Comparison of ENCODE assay signal across 18 cellular contexts in genomic region chr6:20569000-20569610, GRCh38. TPM values are rescaled to one million over a fixed set of nuclear protein-coding genes. Genes with fewer than 3 reads are reported as not detected.
DNase-seq lines count a peak whose midpoint lies in the region; ATAC-seq, FAIRE-seq and TF ChIP-seq lines count a peak whose summit lies in the region.
"Had no signal": no experiment of that assay in that cellular context is flagged by ENCODE, and none has a peak within 500 bp of the region (broad histone marks: within the 10 kb centered on the region; RNA-seq: fewer than 3 reads in every experiment).

No MANE protein-coding gene starts in this region.

- H3K9me3 ChIP-seq in keratinocyte (ENCODE audit: control insufficient read depth, low read depth, low read length): no peaks in the 10 kb centered on the region
- H3K9me3 ChIP-seq: MG63 had no signal

- ATAC-seq in HG03039 (IDR thresholded peaks at IDR 0.05; ENCODE audit: unreplicated experiment) (no peak), HG02610 (IDR thresholded peaks at IDR 0.05; ENCODE audit: unreplicated experiment) (no peak), GM18517 (IDR thresholded peaks at IDR 0.05; ENCODE audit: unreplicated experiment) (no peak)
- ATAC-seq: effector memory CD8-positive, alpha-beta T cell; HCT116 had no signal

- no peaks in the 10 kb centered on the region for H3K79me2 ChIP-seq in keratinocyte (ENCODE audit: control insufficient read depth, insufficient read depth, low read length)
- H3K79me2 ChIP-seq: parathyroid adenoma had no signal

- H3K9ac ChIP-seq in keratinocyte (ENCODE audit: control insufficient read depth, extremely low read depth, insufficient read depth, low read length): no peak overlapping the region
- H3K9ac ChIP-seq: parathyroid adenoma had no signal

- H3K4me1 Mint-ChIP-seq in Calu3 (ENCODE audit: low read depth, unreplicated experiment): peaks cover 23% of the 10 kb centered on the region

- H4K20me1 ChIP-seq in keratinocyte (ENCODE audit: control insufficient read depth, extremely low read depth, insufficient read depth, low read length): no peaks in the 10 kb centered on the region

- no peaks in the 10 kb centered on the region for H3K36me3 ChIP-seq in keratinocyte (ENCODE audit: control insufficient read depth in 2 of 2, extremely low read depth in 1 of 2, insufficient read depth in 2 of 2, low read length in 2 of 2)
- H3K36me3 ChIP-seq: cardiac muscle cell, MG63 had no signal

- no peaks in the 10 kb centered on the region for H3K27me3 Mint-ChIP-seq in Calu3 (ENCODE audit: unreplicated experiment)
- H3K27me3 Mint-ChIP-seq: B cell; effector memory CD8-positive, alpha-beta T cell had no signal

- peak; percentile 94 for DNase-seq in DMS79 (lab: John Stamatoyannopoulos, UW)
- peak; percentile 97 for DNase-seq in NCI-H1105 treated with DMSO at 0.1 percent for 48 hours (lab: John Stamatoyannopoulos, UW)
- DNase-seq in astrocyte of the hippocampus (ENCODE audit: low read depth, low spot score): peak; percentile 50
- DNase-seq in keratinocyte (ENCODE audit: low read depth, low spot score): peak; percentile 19
- no peak for DNase-seq in Calu3
- DNase-seq: activated naive CD4-positive, alpha-beta T cell treated with anti-CD3 and anti-CD28 coated beads for 36 hours; DND-41; effector memory CD8-positive, alpha-beta T cell; kidney; MG63; stimulated activated CD4-positive, alpha-beta T cell treated with anti-CD3 and anti-CD28 coated beads, Interleukin-12 subunit alpha, Interleukin-12 subunit beta, amount 100 ng/mL, for 4 hours had no signal

- dilution Hi-C loops in keratinocyte (cut with MboI; ENCODE audit: extremely low pct_ligation_motif_present, low sequenced_read_pairs): no loop called here

- no peaks in the 10 kb centered on the region for H3K9me1 ChIP-seq in keratinocyte (ENCODE audit: control insufficient read depth, extremely low read depth, insufficient read depth, low read length)

- no TSS peak for BruUV-seq in Calu3 (replicated peaks; lab: Mats Ljungman, UMichigan)

- TF ChIP-seq CTCF in keratinocyte (optimal IDR thresholded peaks at IDR 0.05 in 1 of 3, IDR thresholded peaks at IDR 0.05 in 1 of 3, conservative IDR thresholded peaks at IDR 0.05 in 1 of 3; ENCODE audit: extremely low read depth in 1 of 3, insufficient read depth in 2 of 3, low read length in 3 of 3) (no peak), Calu3 (IDR thresholded peaks at IDR 0.05; ENCODE audit: unreplicated experiment) (no peak)

- no peak overlapping the region for H3K27ac Mint-ChIP-seq in Calu3 (ENCODE audit: unreplicated experiment)
- H3K27ac Mint-ChIP-seq: activated naive CD4-positive, alpha-beta T cell treated with anti-CD3 and anti-CD28 coated beads for 36 hours; B cell; effector memory CD8-positive, alpha-beta T cell had no signal

- no peaks in the 10 kb centered on the region for H3K27me3 ChIP-seq in keratinocyte (ENCODE audit: control insufficient read depth, extremely low read depth, insufficient read depth, low read length)
- H3K27me3 ChIP-seq: cardiac muscle cell, MG63 had no signal

- H3K4me3 ChIP-seq in keratinocyte (ENCODE audit: control insufficient read depth in 2 of 3, extremely low read depth in 1 of 3, insufficient read depth in 2 of 3, low read depth in 1 of 3, low read length in 3 of 3): no peak overlapping the region
- H3K4me3 ChIP-seq: cardiac muscle cell, MG63 had no signal

- H3K4me3 Mint-ChIP-seq in Calu3 (ENCODE audit: low read depth, unreplicated experiment): no peak overlapping the region
- H3K4me3 Mint-ChIP-seq: activated naive CD4-positive, alpha-beta T cell treated with anti-CD3 and anti-CD28 coated beads for 36 hours; B cell; effector memory CD8-positive, alpha-beta T cell had no signal

- peaks cover 4% of the 10 kb centered on the region for H3K36me3 Mint-ChIP-seq in Calu3 (ENCODE audit: insufficient read depth, unreplicated experiment)

- H3K4me2 ChIP-seq in keratinocyte (ENCODE audit: control insufficient read depth, extremely low read depth, insufficient read depth, low read depth, low read length): peak overlapping the region; percentile 31

- H2AFZ ChIP-seq in keratinocyte (ENCODE audit: control insufficient read depth, low read length): no peak overlapping the region
- H2AFZ ChIP-seq: parathyroid adenoma had no signal

- H3K4me1 ChIP-seq in keratinocyte (ENCODE audit: control insufficient read depth, extremely low read depth, insufficient read depth, low read length): peaks cover 16% of the 10 kb centered on the region
- H3K4me1 ChIP-seq: parathyroid adenoma had no signal

- FAIRE-seq in keratinocyte (lab: Jason Lieb, UNC): peak; percentile 69
- FAIRE-seq: kidney had no signal

- peaks cover 2% of the 10 kb centered on the region for H3K9me3 Mint-ChIP-seq in Calu3 (ENCODE audit: low read depth, unreplicated experiment)
- H3K9me3 Mint-ChIP-seq: activated naive CD4-positive, alpha-beta T cell treated with anti-CD3 and anti-CD28 coated beads for 36 hours; effector memory CD8-positive, alpha-beta T cell had no signal

- intact Hi-C loops in Calu3 (cut with micrococcal nuclease; ENCODE audit: unreplicated experiment): loop anchor here (10.0 kb wide), 1 partner anchor 1376 kb away; no protein-coding TSS in a partner anchor

- no peak overlapping the region for H3K27ac ChIP-seq in keratinocyte (ENCODE audit: control insufficient read depth, insufficient read depth, low read length)
- H3K27ac ChIP-seq: cardiac muscle cell, parathyroid adenoma had no signal

- CTCF ChIA-PET in Calu3 (lab: Charles Lee): interaction anchor here (1.3 kb wide), 1 partner anchor 1024 kb away, joined by 3 read pairs; the partner anchor contains the start of gene SOX4

RNA-seq across cellular contexts. Expression of gene CDKAL1, which starts 34.8 kb away (rescaled TPM):
- 5.3 to 5.9 TPM (median 5.6 TPM) in 3 replicates for polyA plus RNA-seq in keratinocyte
- 6.0 TPM for polyA plus RNA-seq in keratinocyte (2011; ENCODE audit: low read depth)
- 3.3 and 6.3 TPM in 2 replicates for polyA plus RNA-seq in keratinocyte (2011; cell fraction: cytosol; rRNA removed)
- polyA plus RNA-seq in keratinocyte (2011; cell fraction: nucleus; rRNA removed): 6.4 and 7.8 TPM in 2 replicates
- 5.0 and 5.2 TPM in 2 replicates for polyA plus RNA-seq in keratinocyte (2012; ENCODE audit: low replicate concordance)
- 4.3 to 12.6 TPM (median 8.4 TPM) in 3 replicates for polyA minus RNA-seq in keratinocyte
- 9.8 TPM for polyA minus RNA-seq in keratinocyte (2011; cell fraction: cytosol; rRNA and poly(A)+ RNA removed)
- polyA minus RNA-seq in keratinocyte (2011; cell fraction: nucleus; rRNA and poly(A)+ RNA removed): 7.7 and 14.7 TPM in 2 replicates
- total RNA-seq in Calu3 (2022): 37.8 and 39.6 TPM in 2 replicates
